ENCODE assay signal across 7 cellular contexts in the genomic region with DNA sequence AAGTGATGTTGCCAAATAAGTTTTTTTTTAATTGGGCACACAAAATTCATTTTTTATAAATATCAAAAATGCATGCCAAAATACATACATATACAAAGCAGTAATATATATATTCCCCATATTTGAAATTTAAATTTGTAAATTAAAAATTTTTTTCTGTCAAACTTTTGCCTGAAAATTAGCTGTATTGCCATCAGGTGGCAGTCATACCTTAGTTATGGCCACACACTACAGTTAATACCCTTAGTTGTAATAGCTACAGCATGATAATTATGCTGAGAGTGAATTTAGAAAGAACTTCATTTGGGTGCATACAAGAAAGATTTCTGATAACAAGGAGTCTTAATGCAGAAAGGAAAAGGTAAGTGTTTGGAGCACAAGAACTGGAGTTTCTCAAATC. TPM values are rescaled to one million over a fixed set of nuclear protein-coding genes. Genes with fewer than 3 reads are reported as not detected.
DNase-seq lines count a peak whose midpoint lies in the region; ATAC-seq lines count a peak whose summit lies in the region.

No MANE protein-coding gene starts in this region.

- ATAC-seq in left colon = peak; percentile 37
- ATAC-seq in GM21528 (IDR thresholded peaks at IDR 0.05; ENCODE audit: low FRiP score, unreplicated experiment) = no peak

- intact Hi-C loops in left colon (cut with DNase I, micrococcal nuclease) = no loop called here

- DNase-seq in D341Med (ENCODE audit: low spot score) (peak; percentile 38), HCEC 1CT (peak; percentile 13), SW480 (ENCODE audit: low spot score) (peak; percentile 13), left colon (no peak), C1 segment of cervical spinal cord (lab: John Stamatoyannopoulos, UW) (no peak)
- DNase-seq in stimulated activated CD4-positive, alpha-beta T cell treated with anti-CD3 and anti-CD28 coated beads, Interleukin-4, amount 100 ng/mL, for 4 hours = no peak

RNA-seq across cellular contexts. Expression of gene SDHAF4, which starts 46.2 kb away (rescaled TPM):
- 1 to 10 TPM; 9.1 to 9.7 TPM for total RNA-seq in left colon

Comparison
In these comparisons a context has a peak if more than half of its experiments do, and no peak if none do; other contexts are left out.
1. DNase-seq: peak in D341Med (single experiment), HCEC 1CT (single experiment) and SW480 (single experiment); none in left colon (0 of 2), C1 segment of cervical spinal cord (0 of 14) and stimulated activated CD4-positive, alpha-beta T cell treated with anti-CD3 and anti-CD28 coated beads, Interleukin-4, amount 100 ng/mL, for 4 hours (0 of 2).